Comparison of ENCODE assay signal across 14 cellular contexts in the genomic region with DNA sequence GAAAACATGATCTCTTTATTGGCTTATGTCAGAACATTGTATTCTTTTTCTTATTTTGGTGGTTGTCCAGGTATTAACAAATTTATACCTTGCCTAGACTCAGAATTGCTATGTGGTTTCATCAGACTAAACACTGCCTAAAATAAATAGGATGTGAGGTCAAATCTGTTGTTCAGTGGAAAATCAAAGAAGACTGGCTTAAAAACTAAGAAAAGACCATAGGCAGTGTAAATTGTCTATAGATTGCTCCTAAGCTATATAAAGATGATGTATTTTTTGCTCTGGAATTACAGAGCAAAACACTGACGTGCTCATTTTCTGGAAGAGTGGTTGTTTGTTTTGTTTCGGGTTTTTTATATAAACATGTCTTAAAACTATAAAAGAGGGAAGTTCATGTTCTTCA.
A peak's percentile ranks its signal among the peaks of the same experiment; 100 is the strongest.
DNase-seq lines count a peak whose midpoint lies in the region; ATAC-seq, FAIRE-seq and TF ChIP-seq lines count a peak whose summit lies in the region.
"Had no signal": no experiment of that assay in that cellular context is flagged by ENCODE, and none has a peak within 500 bp of the region (broad histone marks: within the 10 kb centered on the region; RNA-seq: fewer than 3 reads in every experiment).

No MANE protein-coding gene starts in this region.

- H3K27ac Mint-ChIP-seq in CD14-positive monocyte = peak overlapping the region; percentile 55 to 96 (median 87)
- H3K27ac Mint-ChIP-seq: activated T-helper 1 cell treated with anti-CD3 and anti-CD28 coated beads, Interleukin-12 subunit alpha, Interleukin-12 subunit beta, Interleukin-2, Interleukin-4 antibody, amounts not matched to agents 30 ng/mL and 10 ng/mL and 1 ng/mL, durations not matched to agents 14 hours and 24 hours and 36 hours had no signal

- TF ChIP-seq CTCF in CD14-positive monocyte (IDR thresholded peaks at IDR 0.05) = no peak
- TF ChIP-seq CTCF in fibroblast of lung (conservative IDR thresholded peaks at IDR 0.05 in 1 of 2, IDR thresholded peaks at IDR 0.05 in 1 of 2; ENCODE audit: low read depth in 1 of 2, low read length in 2 of 2) = no peak
- TF ChIP-seq CTCF in Peyer's patch (IDR thresholded peaks at IDR 0.05) = no peak
- TF ChIP-seq CTCF in kidney (IDR thresholded peaks at IDR 0.05; ENCODE audit: borderline replicate concordance, extremely low read depth, insufficient read depth) = no peak

- no peaks in the 10 kb centered on the region for H3K27me3 ChIP-seq in SJSA1 (replicated peaks)
- no peaks in the 10 kb centered on the region for H3K27me3 ChIP-seq in fibroblast of lung (ENCODE audit: control insufficient read depth, insufficient read depth, low read length)
- no peaks in the 10 kb centered on the region for H3K27me3 ChIP-seq in rectal smooth muscle tissue (ENCODE audit: control insufficient read depth, insufficient read depth, low read length)
- H3K27me3 ChIP-seq in Peyer's patch = no peaks in the 10 kb centered on the region

- intact Hi-C loops in CD14-positive monocyte (cut with micrococcal nuclease) (no loop called here), kidney (cut with DNase I) (no loop called here)

- no peak overlapping the region for H3K4me3 Mint-ChIP-seq in CD14-positive monocyte
- H3K4me3 Mint-ChIP-seq: activated T-helper 1 cell treated with anti-CD3 and anti-CD28 coated beads, Interleukin-12 subunit alpha, Interleukin-12 subunit beta, Interleukin-2, Interleukin-4 antibody, amounts not matched to agents 30 ng/mL and 10 ng/mL and 1 ng/mL, durations not matched to agents 14 hours and 24 hours and 36 hours had no signal

- peaks cover 18% of the 10 kb centered on the region for H3K4me1 Mint-ChIP-seq in CD14-positive monocyte

- H3K36me3 Mint-ChIP-seq in CD14-positive monocyte = peaks cover 6 to 8% of the 10 kb centered on the region in 2 donors

- TF ChIP-seq POLR2A in Peyer's patch (IDR thresholded peaks at IDR 0.05) = no peak

- no peak overlapping the region for H3K9ac ChIP-seq in fibroblast of lung (ENCODE audit: insufficient read depth, low read length)
- H3K9ac ChIP-seq in rectal smooth muscle tissue (ENCODE audit: low read length) = no peak overlapping the region
- no peak overlapping the region for H3K9ac ChIP-seq in kidney (ENCODE audit: low read length in 2 of 2)

- peak overlapping the region; percentile 56 for H3K4me2 ChIP-seq in fibroblast of lung (ENCODE audit: extremely low read depth, insufficient read depth, low read length)

- H3K36me3 ChIP-seq in SJSA1 (peaks cover 32% of the 10 kb centered on the region), fibroblast of lung (ENCODE audit: control insufficient read depth, insufficient read depth, low read length) (no peaks in the 10 kb centered on the region), rectal smooth muscle tissue (ENCODE audit: control insufficient read depth, insufficient read depth, low read length) (peaks cover 7% of the 10 kb centered on the region), Peyer's patch (peaks cover 0 to 59% (median 2%) of the 10 kb centered on the region in 3 donors), kidney (ENCODE audit: control insufficient read depth in 1 of 2, insufficient read depth in 2 of 2, low read length in 2 of 2) (peaks cover 19 to 45% of the 10 kb centered on the region in 2 donors)

- no peak for ATAC-seq in stimulated activated naive CD8-positive, alpha-beta T cell treated with anti-CD3 and anti-CD28 coated beads, Interleukin-15, Interleukin-2, amounts not matched to agents 100 U/mL and 50 U/mL, for 24 hours
- no peak for ATAC-seq in GM18873 (IDR thresholded peaks at IDR 0.05; ENCODE audit: low FRiP score, unreplicated experiment)

- H2AFZ ChIP-seq in fibroblast of lung (ENCODE audit: low read length) = no peak overlapping the region

- no peaks in the 10 kb centered on the region for H4K20me1 ChIP-seq in fibroblast of lung (ENCODE audit: control insufficient read depth, extremely low read depth, insufficient read depth, low read length)

- H3K4me3 ChIP-seq in SJSA1 (no peak overlapping the region), fibroblast of lung (replicated peaks in 1 of 4; ENCODE audit: control extremely low read depth in 1 of 4, insufficient read depth in 1 of 4, low read depth in 3 of 4, low read length in 4 of 4) (no peak overlapping the region), rectal smooth muscle tissue (ENCODE audit: low read length) (no peak overlapping the region), Peyer's patch (no peak overlapping the region), kidney (ENCODE audit: low read length in 2 of 2) (no peak overlapping the region)

- DNase-seq in CD14-positive monocyte (ENCODE audit: low spot score) = no peak
- peak in 1 of 2 experiments; percentile 73 for DNase-seq in SJSA1 (ENCODE audit: low read depth in 1 of 2, low spot score in 2 of 2)
- DNase-seq in fibroblast of lung (ENCODE audit: low read depth in 2 of 2) = peak in 1 of 2 donors; percentile 53
- DNase-seq in stimulated activated naive CD8-positive, alpha-beta T cell treated with anti-CD3 and anti-CD28 coated beads, Interleukin-15, Interleukin-2, amounts not matched to agents 100 U/mL and 50 U/mL, for 24 hours = no peak
- DNase-seq in Peyer's patch = no peak
- no peak for DNase-seq in kidney
- DNase-seq: activated CD4-positive, alpha-beta T cell treated with anti-CD3 and anti-CD28 coated beads for 4 hours; H7; midbrain; NK-92 treated with Interleukin-12 subunit alpha and Interleukin-12 subunit beta, amount 100 ng/mL, for 24 hours; stimulated activated CD4-positive, alpha-beta T cell treated with anti-CD3 and anti-CD28 coated beads, Interleukin-1b, Interleukin-23, amount 100 ng/mL, for 48 hours had no signal

- no peaks in the 10 kb centered on the region for H3K9me3 Mint-ChIP-seq in CD14-positive monocyte
- H3K9me3 Mint-ChIP-seq: activated T-helper 1 cell treated with anti-CD3 and anti-CD28 coated beads, Interleukin-12 subunit alpha, Interleukin-12 subunit beta, Interleukin-2, Interleukin-4 antibody, amounts not matched to agents 30 ng/mL and 10 ng/mL and 1 ng/mL, durations not matched to agents 14 hours and 24 hours and 36 hours had no signal

- H3K27ac ChIP-seq in SJSA1 = peak overlapping the region; percentile 86
- peak overlapping the region; percentile 89 for H3K27ac ChIP-seq in fibroblast of lung (ENCODE audit: insufficient read depth, low read length)
- H3K27ac ChIP-seq in rectal smooth muscle tissue (ENCODE audit: low read depth, low read length) = peak overlapping the region; percentile 72
- H3K27ac ChIP-seq in Peyer's patch = peak overlapping the region in 2 of 4 donors; percentile 2 to 60
- H3K27ac ChIP-seq in kidney (ENCODE audit: low read depth in 2 of 2, low read length in 2 of 2) = no peak overlapping the region

- H3K27me3 Mint-ChIP-seq in CD14-positive monocyte (ENCODE audit: low read depth in 3 of 3) = peaks cover 0 to 3% (median 0%) of the 10 kb centered on the region in 3 donors

- no peak for FAIRE-seq in kidney (lab: Jason Lieb, UNC)

- peaks cover 70% of the 10 kb centered on the region for H3K4me1 ChIP-seq in SJSA1 (replicated peaks)
- peaks cover 22% of the 10 kb centered on the region for H3K4me1 ChIP-seq in fibroblast of lung (ENCODE audit: control insufficient read depth, extremely low read depth, insufficient read depth, low read length)
- peaks cover 12% of the 10 kb centered on the region for H3K4me1 ChIP-seq in rectal smooth muscle tissue (ENCODE audit: control insufficient read depth, insufficient read depth, low read length)
- H3K4me1 ChIP-seq in Peyer's patch = no peaks in the 10 kb centered on the region
- no peaks in the 10 kb centered on the region for H3K4me1 ChIP-seq in kidney (ENCODE audit: control insufficient read depth in 1 of 2, insufficient read depth in 1 of 2, low read depth in 1 of 2, low read length in 2 of 2)

- H3K79me2 ChIP-seq in fibroblast of lung (ENCODE audit: control insufficient read depth, insufficient read depth, low read length) = no peaks in the 10 kb centered on the region

- H3K9me3 ChIP-seq in SJSA1 (replicated peaks) (no peaks in the 10 kb centered on the region), fibroblast of lung (ENCODE audit: control insufficient read depth, insufficient read depth, low read depth, low read length) (no peaks in the 10 kb centered on the region), Peyer's patch (no peaks in the 10 kb centered on the region), kidney (ENCODE audit: control insufficient read depth in 1 of 2, low read length in 2 of 2) (no peaks in the 10 kb centered on the region)

Comparison
In these comparisons a context has a peak if more than half of its experiments do, and no peak if none do; other contexts are left out.
1. H3K27ac ChIP-seq: peak in SJSA1 (single experiment), fibroblast of lung (single experiment) and rectal smooth muscle tissue (single experiment); none in kidney (0 of 2).